In genomic region chr14:101077511-101078074, GRCh38 we compare ENCODE assay signal across 12 cellular contexts.
DNase-seq lines count a peak whose midpoint lies in the region; ATAC-seq, FAIRE-seq and TF ChIP-seq lines count a peak whose summit lies in the region.
"Had no signal": no experiment of that assay in that cellular context is flagged by ENCODE, and none has a peak within 500 bp of the region (broad histone marks: within the 10 kb centered on the region; RNA-seq: fewer than 3 reads in every experiment).

No MANE protein-coding gene starts in this region.

- H3K27ac ChIP-seq in osteoblast (ENCODE audit: low read depth, low read length): no peak overlapping the region
- no peak overlapping the region for H3K27ac ChIP-seq in kidney (ENCODE audit: low read depth in 2 of 2, low read length in 2 of 2)

- H3K36me3 ChIP-seq in osteoblast (ENCODE audit: insufficient read depth, low read length) (no peaks in the 10 kb centered on the region), kidney (ENCODE audit: control insufficient read depth in 1 of 2, insufficient read depth in 2 of 2, low read length in 2 of 2) (no peaks in the 10 kb centered on the region)

- FAIRE-seq in kidney (lab: Jason Lieb, UNC): no peak

- no peak overlapping the region for H3K9ac ChIP-seq in kidney (ENCODE audit: low read length in 2 of 2)

- H3K4me1 ChIP-seq in osteoblast (ENCODE audit: insufficient read depth, low read length) (peaks cover 25% of the 10 kb centered on the region), kidney (ENCODE audit: control insufficient read depth in 1 of 2, insufficient read depth in 1 of 2, low read depth in 1 of 2, low read length in 2 of 2) (no peaks in the 10 kb centered on the region)

- ATAC-seq in HG02852 (IDR thresholded peaks at IDR 0.05; ENCODE audit: unreplicated experiment) (no peak), HG02973 (IDR thresholded peaks at IDR 0.05; ENCODE audit: unreplicated experiment) (no peak)

- peaks cover 13% of the 10 kb centered on the region for H3K27me3 ChIP-seq in osteoblast (ENCODE audit: insufficient read depth, low read length)

- no peak overlapping the region for H2AFZ ChIP-seq in osteoblast (ENCODE audit: low read length)

- intact Hi-C loops in kidney (cut with DNase I): no loop called here

- DNase-seq in DMS79 treated with DMSO at 0.1 percent for 48 hours (lab: John Stamatoyannopoulos, UW): peak; percentile 81
- peak; percentile 62 for DNase-seq in NCI-H2227 treated with DMSO at 0.1 percent for 48 hours (lab: John Stamatoyannopoulos, UW)
- DNase-seq in fibroblast of villous mesenchyme (ENCODE audit: low read depth): no peak
- DNase-seq in osteoblast (ENCODE audit: insufficient read length, low spot score, missing footprints): peak; percentile 89
- DNase-seq in stimulated activated CD4-positive, alpha-beta T cell treated with anti-CD3 and anti-CD28 coated beads, Interleukin-4, amount 100 ng/mL, for 1 hour: no peak
- no peak for DNase-seq in kidney
- DNase-seq: kidney glomerular epithelial cell; MM.1S; stimulated activated CD4-positive, alpha-beta T cell treated with anti-CD3 and anti-CD28 coated beads, Interleukin-4, amount 100 ng/mL, for 24 hours; T-helper 9 cell had no signal

- TF ChIP-seq CTCF in fibroblast of villous mesenchyme (IDR thresholded peaks at IDR 0.05; ENCODE audit: insufficient read depth, low read depth, low read length) (no peak), osteoblast (IDR thresholded peaks at IDR 0.05; ENCODE audit: extremely low read depth, low read depth, low read length) (no peak), kidney (IDR thresholded peaks at IDR 0.05; ENCODE audit: borderline replicate concordance, extremely low read depth, insufficient read depth) (no peak)

- H3K9me3 ChIP-seq in osteoblast (ENCODE audit: low read depth, low read length): no peaks in the 10 kb centered on the region
- H3K9me3 ChIP-seq in kidney (ENCODE audit: control insufficient read depth in 1 of 2, low read length in 2 of 2): no peaks in the 10 kb centered on the region

- H3K4me3 ChIP-seq in fibroblast of villous mesenchyme (ENCODE audit: low read depth, low read length): peak overlapping the region; percentile 30
- H3K4me3 ChIP-seq in osteoblast (ENCODE audit: insufficient read depth, low read length): peak overlapping the region; percentile 54
- no peak overlapping the region for H3K4me3 ChIP-seq in kidney (ENCODE audit: low read length in 2 of 2)

- no peaks in the 10 kb centered on the region for H3K79me2 ChIP-seq in osteoblast (ENCODE audit: insufficient read depth, low read length)

- H3K4me2 ChIP-seq in osteoblast (ENCODE audit: insufficient read depth, low read length): peak overlapping the region; percentile 60

- no peaks in the 10 kb centered on the region for H4K20me1 ChIP-seq in osteoblast (ENCODE audit: insufficient read depth, low read length)

Comparison
In these comparisons a context has a peak if more than half of its experiments do, and no peak if none do; other contexts are left out.
1. DNase-seq: peak in DMS79 treated with DMSO at 0.1 percent for 48 hours (single experiment), NCI-H2227 treated with DMSO at 0.1 percent for 48 hours (single experiment) and osteoblast (single experiment); none in fibroblast of villous mesenchyme (single experiment), stimulated activated CD4-positive, alpha-beta T cell treated with anti-CD3 and anti-CD28 coated beads, Interleukin-4, amount 100 ng/mL, for 1 hour (single experiment) and kidney (single experiment).
2. H3K4me3 ChIP-seq: peak in fibroblast of villous mesenchyme (single experiment) and osteoblast (single experiment); none in kidney (0 of 2).